8 cellular contexts compared by ENCODE assay signal in genomic region chr6:99424761-99425646, GRCh38. TPM values are rescaled to one million over a fixed set of nuclear protein-coding genes. Genes with fewer than 3 reads are reported as not detected.
DNase-seq lines count a peak whose midpoint lies in the region; ATAC-seq, FAIRE-seq and TF ChIP-seq lines count a peak whose summit lies in the region.

PNISR (minus strand) TSS chr6:99425308; CDS start chr6:99414659, 10,649 bp downstream.

- TF ChIP-seq CTCF in esophagus muscularis mucosa (IDR thresholded peaks at IDR 0.05) = no peak

- H3K9me3 Mint-ChIP-seq in activated T-cell treated with anti-CD3 and anti-CD28 coated beads, Interleukin-2, amount 50 U/mL, for 72 hours = no peaks in the 10 kb centered on the region

- intact Hi-C loops in esophagus muscularis mucosa (cut with DNase I) = loop anchor here (5.0 to 10.0 kb wide), 2 partner anchors 90 to 93 kb away; partner anchors contain the start of gene USP45

- H3K4me1 Mint-ChIP-seq in activated T-cell treated with anti-CD3 and anti-CD28 coated beads, Interleukin-2, amount 50 U/mL, for 72 hours (ENCODE audit: low read depth) = peaks cover 67% of the 10 kb centered on the region

- H3K27ac ChIP-seq in KOPT-K1 (ENCODE audit: low read depth, low read length, poor library complexity, severe bottlenecking) (peak within 1 kb of the TSS; percentile 97), esophagus muscularis mucosa (replicated peaks in 1 of 4) (peak within 1 kb of the TSS; percentile 96 to 99 (median 97)), muscle layer of duodenum (ENCODE audit: low read length) (peak within 1 kb of the TSS; percentile 100)

- peak within 1 kb of the TSS; percentile 97 for H3K27ac Mint-ChIP-seq in activated T-cell treated with anti-CD3 and anti-CD28 coated beads, Interleukin-2, amount 50 U/mL, for 72 hours

- under 1% methylated on average over 49 of the region's 53 CpGs for WGBS in esophagus muscularis mucosa

- H3K9me3 ChIP-seq in KOPT-K1 (ENCODE audit: insufficient read depth, low read length, poor library complexity, severe bottlenecking) = no peaks in the 10 kb centered on the region
- no peaks in the 10 kb centered on the region for H3K9me3 ChIP-seq in esophagus muscularis mucosa
- H3K9me3 ChIP-seq in muscle layer of duodenum (ENCODE audit: control insufficient read depth in 1 of 2, low read length in 2 of 2) = no peaks in the 10 kb centered on the region

- peak; percentile 87 for ATAC-seq in GM21786 (IDR thresholded peaks at IDR 0.05; ENCODE audit: unreplicated experiment)
- peak; percentile 92 for ATAC-seq in activated T-cell treated with anti-CD3 and anti-CD28 coated beads, Interleukin-2, amount 50 U/mL, for 72 hours (replicated peaks in 1 of 2)

- H3K4me1 ChIP-seq in esophagus muscularis mucosa (peaks cover 53 to 63% (median 62%) of the 10 kb centered on the region in 4 donors), muscle layer of duodenum (ENCODE audit: control insufficient read depth in 1 of 2, insufficient read depth in 2 of 2, low read length in 2 of 2) (peaks cover 24 to 62% of the 10 kb centered on the region in 2 donors)

- no peaks in the 10 kb centered on the region for H3K27me3 Mint-ChIP-seq in activated T-cell treated with anti-CD3 and anti-CD28 coated beads, Interleukin-2, amount 50 U/mL, for 72 hours (ENCODE audit: low read depth)

- peak within 1 kb of the TSS; percentile 91 to 95 for H3K4me3 Mint-ChIP-seq in activated T-cell treated with anti-CD3 and anti-CD28 coated beads, Interleukin-2, amount 50 U/mL, for 72 hours

- peak; percentile 82 for FAIRE-seq in RCC 7860 (lab: Jason Lieb, UNC)

- H3K27me3 ChIP-seq in esophagus muscularis mucosa (no peaks in the 10 kb centered on the region), muscle layer of duodenum (ENCODE audit: low read depth, low read length) (no peaks in the 10 kb centered on the region)

- DNase-seq in DMS79 (lab: John Stamatoyannopoulos, UW) = peak; percentile 97
- peak; percentile 93 for DNase-seq in RCC 7860 (ENCODE audit: low spot score)
- DNase-seq in activated T-cell treated with anti-CD3 and anti-CD28 coated beads, Interleukin-2, amount 50 U/mL, for 72 hours = peak; percentile 86 to 87
- DNase-seq in esophagus muscularis mucosa (ENCODE audit: extremely low spot score) = peak; percentile 98
- DNase-seq in stimulated activated CD8-positive, alpha-beta memory T cell treated with anti-CD3 and anti-CD28 coated beads, Interleukin-7, amount 100 ng/mL, for 4 hours (ENCODE audit: low read depth in 2 of 2) = peak; percentile 82 to 89

- peaks cover 48% of the 10 kb centered on the region for H3K36me3 ChIP-seq in KOPT-K1 (ENCODE audit: insufficient read depth, low read length)
- H3K36me3 ChIP-seq in esophagus muscularis mucosa = peaks cover 0 to 6% (median 2%) of the 10 kb centered on the region in 4 donors
- H3K36me3 ChIP-seq in muscle layer of duodenum (ENCODE audit: control insufficient read depth in 1 of 2, insufficient read depth in 2 of 2, low read length in 2 of 2) = peaks cover 0 to 7% of the 10 kb centered on the region in 2 donors

- no peak for TF ChIP-seq EP300 in esophagus muscularis mucosa (IDR thresholded peaks at IDR 0.05)

- peaks cover 5 to 25% of the 10 kb centered on the region in 2 donors for H3K36me3 Mint-ChIP-seq in activated T-cell treated with anti-CD3 and anti-CD28 coated beads, Interleukin-2, amount 50 U/mL, for 72 hours (ENCODE audit: insufficient read depth in 2 of 2)

- H3K4me3 ChIP-seq in esophagus muscularis mucosa (peak within 1 kb of the TSS; percentile 86 to 96 (median 93)), muscle layer of duodenum (ENCODE audit: low read depth in 1 of 2, low read length in 2 of 2) (peak within 1 kb of the TSS; percentile 97 to 99)

- no peak for TF ChIP-seq POLR2A in esophagus muscularis mucosa (IDR thresholded peaks at IDR 0.05; ENCODE audit: low read depth)

RNA-seq across cellular contexts. Expression of gene PNISR, which starts in this region (rescaled TPM):
- 100 to 1,000 TPM; 183 to 192 TPM for total RNA-seq in activated T-cell treated with anti-CD3 and anti-CD28 coated beads, Interleukin-2, amount 50 U/mL, for 72 hours
- total RNA-seq in esophagus muscularis mucosa = 100 to 1,000 TPM in 1 of 4 donors, 10 to 100 TPM in 3; 45.6 to 115 (median 57.4) TPM

Comparison
In these comparisons a context has a peak if more than half of its experiments do, and no peak if none do; other contexts are left out.
1. Peak in every context shown above with its lines: DNase-seq, ATAC-seq, H3K4me3 ChIP-seq and H3K27ac ChIP-seq.